In the genomic region with DNA sequence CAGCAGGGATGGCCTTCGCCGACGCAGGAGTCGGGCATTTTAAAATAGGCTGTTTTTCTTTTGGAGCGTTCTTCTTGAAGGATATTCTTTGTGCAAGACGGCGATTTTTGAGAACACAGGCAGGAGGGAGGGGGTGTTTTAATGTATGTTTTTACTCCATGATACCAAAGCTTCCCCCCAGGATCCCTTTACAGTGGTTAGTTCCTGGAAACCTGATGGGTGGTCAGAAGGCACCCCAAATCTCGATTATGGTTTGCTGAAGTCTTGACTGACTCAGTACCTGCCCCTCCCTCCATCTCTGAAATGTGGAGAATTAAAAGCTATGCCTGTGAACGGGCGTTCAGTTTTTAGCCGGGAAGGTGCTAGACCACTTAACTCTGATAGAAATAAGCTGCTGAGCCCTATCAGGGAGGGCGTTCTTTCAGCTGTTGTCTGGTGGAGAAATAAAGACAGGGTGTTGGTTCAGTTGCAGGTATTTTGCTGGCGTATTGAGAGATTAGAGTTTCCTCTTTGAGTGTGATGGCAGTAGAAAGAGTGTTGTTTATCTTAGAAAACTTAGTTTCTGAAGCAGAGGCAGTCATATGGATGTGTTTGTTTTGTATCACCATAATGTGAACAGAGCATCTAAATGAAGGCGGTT, we compare ENCODE assay signal across 8 cellular contexts. TPM values are rescaled to one million over a fixed set of nuclear protein-coding genes. Genes with fewer than 3 reads are reported as not detected.
DNase-seq lines count a peak whose midpoint lies in the region; ATAC-seq, FAIRE-seq and TF ChIP-seq lines count a peak whose summit lies in the region.

No MANE protein-coding gene starts in this region.

- intact Hi-C loops in testis (cut with DNase I; ENCODE audit: low total_unique reads), result no loop called here

- peak; percentile 58 for FAIRE-seq in keratinocyte (lab: Jason Lieb, UNC)

- POLR2A ChIA-PET in activated CD4-positive, alpha-beta T cell treated with anti-CD3 and anti-CD28 coated beads, Interleukin-2, amount 10 ng/mL, durations not matched to agents 7 days and 5 days (lab: Charles Lee), result interaction anchor here (0.5 to 0.6 kb wide), 3 partner anchors 19 to 112 kb away, joined by 3 to 6 read pairs (median 3); no protein-coding TSS in a partner anchor

- dilution Hi-C loops in keratinocyte (cut with MboI; ENCODE audit: extremely low pct_ligation_motif_present, low sequenced_read_pairs), result no loop called here

- H3K27ac ChIP-seq in keratinocyte (ENCODE audit: control insufficient read depth, insufficient read depth, low read length) (peak overlapping the region; percentile 86), testis (peak overlapping the region; percentile 87 to 94)

- WGBS in testis, 2 donors, result 10 to 18% methylated on average over 14 of the region's 14 CpGs

- H3K4me3 Mint-ChIP-seq in activated CD4-positive, alpha-beta T cell treated with anti-CD3 and anti-CD28 coated beads, Interleukin-2, amount 10 ng/mL, durations not matched to agents 7 days and 5 days, result peak overlapping the region; percentile 77

- no peak for TF ChIP-seq POLR2A in testis (IDR thresholded peaks at IDR 0.05)

- TF ChIP-seq CTCF in keratinocyte (optimal IDR thresholded peaks at IDR 0.05 in 1 of 3, IDR thresholded peaks at IDR 0.05 in 1 of 3, conservative IDR thresholded peaks at IDR 0.05 in 1 of 3; ENCODE audit: extremely low read depth in 1 of 3, insufficient read depth in 2 of 3, low read length in 3 of 3) (no peak), testis (IDR thresholded peaks at IDR 0.05) (no peak)

- DNase-seq in activated CD4-positive, alpha-beta T cell treated with anti-CD3 and anti-CD28 coated beads, Interleukin-2, amount 10 ng/mL, durations not matched to agents 7 days and 5 days, result no peak
- DNase-seq in activated CD4-positive, alpha-beta T cell treated with anti-CD3 and anti-CD28 coated beads, Interleukin-2, amount 50 U/mL, for 48 hours, result no peak
- DNase-seq in amniotic epithelial cell (ENCODE audit: low read depth) (peak; percentile 26), keratinocyte (ENCODE audit: low read depth, low spot score) (no peak), testis (peak; percentile 49), 8988T (no peak), DMS 273 treated with DMSO at 0.1 percent for 48 hours (lab: John Stamatoyannopoulos, UW) (no peak)

- H2AFZ ChIP-seq in keratinocyte (ENCODE audit: control insufficient read depth, low read length), result no peak overlapping the region

- peaks cover 21% of the 10 kb centered on the region for H3K4me1 ChIP-seq in keratinocyte (ENCODE audit: control insufficient read depth, extremely low read depth, insufficient read depth, low read length)
- H3K4me1 ChIP-seq in testis, result peaks cover 13% of the 10 kb centered on the region

- peak overlapping the region; percentile 93 for H3K4me2 ChIP-seq in keratinocyte (ENCODE audit: control insufficient read depth, extremely low read depth, insufficient read depth, low read depth, low read length)

- no peaks in the 10 kb centered on the region for H3K36me3 Mint-ChIP-seq in activated CD4-positive, alpha-beta T cell treated with anti-CD3 and anti-CD28 coated beads, Interleukin-2, amount 10 ng/mL, durations not matched to agents 7 days and 5 days (ENCODE audit: low read depth)

- H3K27me3 ChIP-seq in keratinocyte (ENCODE audit: control insufficient read depth, extremely low read depth, insufficient read depth, low read length) (no peaks in the 10 kb centered on the region), testis (no peaks in the 10 kb centered on the region)

- H4K20me1 ChIP-seq in keratinocyte (ENCODE audit: control insufficient read depth, extremely low read depth, insufficient read depth, low read length), result no peaks in the 10 kb centered on the region

- H3K79me2 ChIP-seq in keratinocyte (ENCODE audit: control insufficient read depth, insufficient read depth, low read length), result peaks cover 79% of the 10 kb centered on the region

- H3K27ac Mint-ChIP-seq in activated CD4-positive, alpha-beta T cell treated with anti-CD3 and anti-CD28 coated beads, Interleukin-2, amount 10 ng/mL, durations not matched to agents 7 days and 5 days, result peak overlapping the region; percentile 86

- H3K4me1 Mint-ChIP-seq in activated CD4-positive, alpha-beta T cell treated with anti-CD3 and anti-CD28 coated beads, Interleukin-2, amount 10 ng/mL, durations not matched to agents 7 days and 5 days, result peaks cover 51% of the 10 kb centered on the region

- CTCF ChIA-PET in activated CD4-positive, alpha-beta T cell treated with anti-CD3 and anti-CD28 coated beads, Interleukin-2, amount 10 ng/mL, durations not matched to agents 7 days and 5 days (lab: Charles Lee), result no interaction called here

- H3K36me3 ChIP-seq in keratinocyte (ENCODE audit: control insufficient read depth in 2 of 2, extremely low read depth in 1 of 2, insufficient read depth in 2 of 2, low read length in 2 of 2), result no peaks in the 10 kb centered on the region
- no peaks in the 10 kb centered on the region for H3K36me3 ChIP-seq in testis (ENCODE audit: low read depth, missing control alignments)

- H3K9me1 ChIP-seq in keratinocyte (ENCODE audit: control insufficient read depth, extremely low read depth, insufficient read depth, low read length), result no peaks in the 10 kb centered on the region

- peak overlapping the region; percentile 96 for H3K9ac ChIP-seq in keratinocyte (ENCODE audit: control insufficient read depth, extremely low read depth, insufficient read depth, low read length)

- ATAC-seq in HG03442 (IDR thresholded peaks at IDR 0.05; ENCODE audit: unreplicated experiment), result no peak

- no peaks in the 10 kb centered on the region for H3K9me3 ChIP-seq in keratinocyte (ENCODE audit: control insufficient read depth, low read depth, low read length)
- H3K9me3 ChIP-seq in testis, result no peaks in the 10 kb centered on the region

- H3K27me3 Mint-ChIP-seq in activated CD4-positive, alpha-beta T cell treated with anti-CD3 and anti-CD28 coated beads, Interleukin-2, amount 10 ng/mL, durations not matched to agents 7 days and 5 days, result peaks cover 25% of the 10 kb centered on the region

- H3K9me3 Mint-ChIP-seq in activated CD4-positive, alpha-beta T cell treated with anti-CD3 and anti-CD28 coated beads, Interleukin-2, amount 10 ng/mL, durations not matched to agents 7 days and 5 days, result no peaks in the 10 kb centered on the region

- H3K4me3 ChIP-seq in keratinocyte (ENCODE audit: control insufficient read depth in 2 of 3, extremely low read depth in 1 of 3, insufficient read depth in 2 of 3, low read depth in 1 of 3, low read length in 3 of 3) (peak overlapping the region; percentile 88 to 96 (median 90)), testis (peak overlapping the region; percentile 70 to 78)

RNA-seq across cellular contexts. Expression of a gene that starts 3.4 kb away (rescaled TPM):
- 10 to 100 TPM; 18.8 to 24.8 TPM for total RNA-seq in activated CD4-positive, alpha-beta T cell treated with anti-CD3 and anti-CD28 coated beads, Interleukin-2, amount 10 ng/mL, durations not matched to agents 7 days and 5 days
- polyA plus RNA-seq in keratinocyte, result 13.3 to 30.0 TPM (median 14.5 TPM) in 3 replicates
- polyA plus RNA-seq in keratinocyte (2011; ENCODE audit: low read depth), result 11.4 TPM
- 11.8 and 16.3 TPM in 2 replicates for polyA plus RNA-seq in keratinocyte (2011; cell fraction: cytosol; rRNA removed)
- polyA plus RNA-seq in keratinocyte (2011; cell fraction: nucleus; rRNA removed), result 128 and 154 TPM in 2 replicates
- 16.4 and 36.9 TPM in 2 replicates for polyA plus RNA-seq in keratinocyte (2012; ENCODE audit: low replicate concordance)
- polyA minus RNA-seq in keratinocyte, result 90.6 to 247 TPM (median 137 TPM) in 3 replicates
- 58.3 TPM for polyA minus RNA-seq in keratinocyte (2011; cell fraction: cytosol; rRNA and poly(A)+ RNA removed)
- polyA minus RNA-seq in keratinocyte (2011; cell fraction: nucleus; rRNA and poly(A)+ RNA removed), result 247 and 446 TPM in 2 replicates
- total RNA-seq in testis, result 100 to 1,000 TPM; 157 to 172 TPM
- polyA plus RNA-seq in testis (ENCODE audit: insufficient read depth, low read depth, low replicate concordance), result 25.8 TPM

Comparison
In these comparisons a context has a peak if more than half of its experiments do, and no peak if none do; other contexts are left out.
1. DNase-seq: peak in amniotic epithelial cell (single experiment) and testis (single experiment); none in activated CD4-positive, alpha-beta T cell treated with anti-CD3 and anti-CD28 coated beads, Interleukin-2, amount 10 ng/mL, durations not matched to agents 7 days and 5 days (single experiment), activated CD4-positive, alpha-beta T cell treated with anti-CD3 and anti-CD28 coated beads, Interleukin-2, amount 50 U/mL, for 48 hours (0 of 2), keratinocyte (single experiment), 8988T (single experiment) and DMS 273 treated with DMSO at 0.1 percent for 48 hours (single experiment).
2. RNA of a gene that starts 3.4 kb away (total RNA-seq): 157 to 172 TPM in testis; 18.8 to 24.8 TPM in activated CD4-positive, alpha-beta T cell treated with anti-CD3 and anti-CD28 coated beads, Interleukin-2, amount 10 ng/mL, durations not matched to agents 7 days and 5 days; every median in the first group is over 4 times any median in the second.